In the genomic region with DNA sequence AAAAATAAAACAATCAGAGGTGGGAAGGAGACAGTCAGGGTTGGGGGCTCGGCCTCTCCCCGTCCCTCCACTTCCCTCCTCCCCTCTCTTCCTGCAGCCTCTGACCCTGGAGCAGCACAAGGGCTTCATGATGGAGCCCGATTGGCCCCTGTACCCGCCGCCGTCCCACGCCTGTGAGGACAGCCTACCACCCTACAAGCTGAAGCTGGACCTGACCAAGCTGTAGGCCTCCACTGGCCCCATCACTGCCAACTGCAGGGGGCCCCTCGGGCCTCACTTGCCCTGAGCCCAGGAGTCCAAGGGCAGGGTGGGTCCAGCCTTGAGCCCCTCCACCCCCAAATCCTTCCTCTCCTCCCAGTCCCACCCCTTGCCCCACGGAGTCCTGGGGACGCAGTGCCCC, we compare ENCODE assay signal across 1 cellular context.
TF ChIP-seq lines count a peak whose summit lies in the region.

No MANE protein-coding gene starts in this region.

TF ChIP-seq in HepG2, 621 proteins besides CTCF, POLR2A, EP300 and RAD21:
- TF ChIP-seq ZNF12 (CRISPR knock-in tag; IDR thresholded peaks at IDR 0.05) (no peak), ZNF660 (CRISPR knock-in tag; IDR thresholded peaks at IDR 0.05; ENCODE audit: borderline replicate concordance, low read depth) (no peak), FOXC1 (CRISPR knock-in tag; IDR thresholded peaks at IDR 0.05; ENCODE audit: borderline replicate concordance) (no peak), ESRRA (CRISPR knock-in tag; IDR thresholded peaks at IDR 0.05; ENCODE audit: low read depth) (no peak), GATAD1 (CRISPR knock-in tag; IDR thresholded peaks at IDR 0.05) (no peak), DNMT1 (CRISPR knock-in tag; IDR thresholded peaks at IDR 0.05) (no peak), ZNF572 (CRISPR knock-in tag; IDR thresholded peaks at IDR 0.05) (no peak), SP1 (IDR thresholded peaks at IDR 0.05) (no peak), SP1 (CRISPR knock-in tag; IDR thresholded peaks at IDR 0.05) (no peak), SRSF9 (IDR thresholded peaks at IDR 0.05; ENCODE audit: borderline replicate concordance, insufficient read depth, low read depth, low read length, poor library complexity, severe bottlenecking) (no peak), ELF1 (CRISPR knock-in tag; IDR thresholded peaks at IDR 0.05) (no peak), NFKB2 (CRISPR knock-in tag; IDR thresholded peaks at IDR 0.05; ENCODE audit: borderline replicate concordance) (no peak), SNAI1 (CRISPR knock-in tag; IDR thresholded peaks at IDR 0.05; ENCODE audit: borderline replicate concordance) (no peak)
- TF ChIP-seq, protein P1, sequence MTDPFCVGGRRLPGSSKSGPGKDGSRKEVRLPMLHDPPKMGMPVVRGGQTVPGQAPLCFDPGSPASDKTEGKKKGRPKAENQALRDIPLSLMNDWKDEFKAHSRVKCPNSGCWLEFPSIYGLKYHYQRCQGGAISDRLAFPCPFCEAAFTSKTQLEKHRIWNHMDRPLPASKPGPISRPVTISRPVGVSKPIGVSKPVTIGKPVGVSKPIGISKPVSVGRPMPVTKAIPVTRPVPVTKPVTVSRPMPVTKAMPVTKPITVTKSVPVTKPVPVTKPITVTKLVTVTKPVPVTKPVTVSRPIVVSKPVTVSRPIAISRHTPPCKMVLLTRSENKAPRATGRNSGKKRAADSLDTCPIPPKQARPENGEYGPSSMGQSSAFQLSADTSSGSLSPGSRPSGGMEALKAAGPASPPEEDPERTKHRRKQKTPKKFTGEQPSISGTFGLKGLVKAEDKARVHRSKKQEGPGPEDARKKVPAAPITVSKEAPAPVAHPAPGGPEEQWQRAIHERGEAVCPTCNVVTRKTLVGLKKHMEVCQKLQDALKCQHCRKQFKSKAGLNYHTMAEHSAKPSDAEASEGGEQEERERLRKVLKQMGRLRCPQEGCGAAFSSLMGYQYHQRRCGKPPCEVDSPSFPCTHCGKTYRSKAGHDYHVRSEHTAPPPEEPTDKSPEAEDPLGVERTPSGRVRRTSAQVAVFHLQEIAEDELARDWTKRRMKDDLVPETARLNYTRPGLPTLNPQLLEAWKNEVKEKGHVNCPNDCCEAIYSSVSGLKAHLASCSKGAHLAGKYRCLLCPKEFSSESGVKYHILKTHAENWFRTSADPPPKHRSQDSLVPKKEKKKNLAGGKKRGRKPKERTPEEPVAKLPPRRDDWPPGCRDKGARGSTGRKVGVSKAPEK (CRISPR knock-in tag; IDR thresholded peaks at IDR 0.05; ENCODE audit: borderline replicate concordance): no peak
TF ChIP-seq in HepG2: peak in this region for 0.
